29 cellular contexts compared by ENCODE assay signal in genomic region chr9:132809677-132810076, GRCh38.
"Had no signal": no experiment of that assay in that cellular context is flagged by ENCODE, and none has a peak within 500 bp of the region (broad histone marks: within the 10 kb centered on the region; RNA-seq: fewer than 3 reads in every experiment).

No MANE protein-coding gene starts in this region.

- DNase-seq: activated CD4-positive, alpha-beta T cell treated with anti-CD3 and anti-CD28 coated beads for 4 hours; activated CD4-positive, alpha-beta T cell treated with anti-CD3 and anti-CD28 coated beads, Interleukin-2, amount 50 U/mL, for 4 hours; activated naive CD8-positive, alpha-beta T cell treated with anti-CD3 and anti-CD28 coated beads, Interleukin-2, amount 50 U/mL, for 24 hours; activated T-cell treated with anti-CD3 and anti-CD28 coated beads, Interleukin-2, amount 50 U/mL, for 4 hours; central memory CD4-positive, alpha-beta T cell; endodermal cell; foreskin fibroblast; heart left ventricle; hypothalamus; immature natural killer cell; lower lobe of right lung; mesendoderm; mucosa of descending colon; stimulated activated CD4-positive, alpha-beta T cell treated with anti-CD3 and anti-CD28 coated beads, Interleukin-2, amount 100 ng/mL, for 48 hours; T-helper 9 cell had no signal

- H3K27me3 ChIP-seq: breast epithelium, heart left ventricle, right lobe of liver, vagina had no signal

- H3K4me3 ChIP-seq: breast epithelium, heart left ventricle, lower lobe of right lung, mucosa of descending colon, right lobe of liver, thoracic aorta, vagina had no signal

- H3K36me3 ChIP-seq: breast epithelium, heart left ventricle, lower lobe of right lung, right lobe of liver, thoracic aorta, vagina had no signal

- H3K4me3 Mint-ChIP-seq: activated naive CD4-positive, alpha-beta T cell treated with anti-CD3 and anti-CD28 coated beads, Interleukin-2, amount 50 U/mL, for 24 hours; activated naive CD8-positive, alpha-beta T cell treated with anti-CD3 and anti-CD28 coated beads, Interleukin-2, amount 50 U/mL, for 24 hours; activated T-cell treated with anti-CD3 and anti-CD28 coated beads, Interleukin-2, amount 50 U/mL, for 4 hours; activated T-helper 17 cell treated with anti-CD3 and anti-CD28 coated beads, Interleukin-2, amount 50 U/mL, for 72 hours; dendritic cell treated with granulocyte-macrophage colony-stimulating factor and Interleukin-4, amounts not matched to agents 40 ng/mL and 50 ng/mL, for 4 days; endodermal cell; immature natural killer cell; natural killer cell treated with Interleukin-12 subunit alpha and Interleukin-12 subunit beta and Interleukin-15 and Interleukin-18, amount 100 ng/mL, for 72 hours; stimulated activated naive CD8-positive, alpha-beta T cell treated with anti-CD3 and anti-CD28 coated beads, Interleukin-15, Interleukin-2, amounts not matched to agents 100 ng/mL and 50 ng/mL, for 24 hours; T-helper 1 cell treated with Interleukin-12 subunit alpha and Interleukin-12 subunit beta and Interleukin-4 antibody, amounts not matched to agents 30 μg/mL and 1 μg/mL, for 36 hours; type B pancreatic cell had no signal

- H3K4me1 ChIP-seq: breast epithelium, heart left ventricle, lower lobe of right lung, right lobe of liver, vagina had no signal

- H3K36me3 Mint-ChIP-seq: activated naive CD4-positive, alpha-beta T cell treated with anti-CD3 and anti-CD28 coated beads, Interleukin-2, amount 50 U/mL, for 24 hours; natural killer cell treated with Interleukin-12 subunit alpha and Interleukin-12 subunit beta and Interleukin-15 and Interleukin-18, amount 100 ng/mL, for 72 hours had no signal

- ATAC-seq: activated naive CD8-positive, alpha-beta T cell treated with anti-CD3 and anti-CD28 coated beads, Interleukin-2, amount 50 U/mL, for 24 hours; activated T-cell treated with anti-CD3 and anti-CD28 coated beads, Interleukin-2, amount 50 U/mL, for 4 hours; activated T-helper 17 cell treated with anti-CD3 and anti-CD28 coated beads, Interleukin-2, amount 50 U/mL, for 72 hours; esophagus mucosa; heart left ventricle; left lobe of liver; lower lobe of right lung; mucosa of descending colon; natural killer cell treated with Interleukin-12 subunit alpha and Interleukin-12 subunit beta and Interleukin-15 and Interleukin-18, amount 100 ng/mL, for 72 hours; right lobe of liver had no signal

- H3K9me3 ChIP-seq: breast epithelium, heart left ventricle, lower lobe of right lung, mucosa of descending colon, right lobe of liver, thoracic aorta, vagina had no signal

- H3K9me3 Mint-ChIP-seq: activated naive CD4-positive, alpha-beta T cell treated with anti-CD3 and anti-CD28 coated beads, Interleukin-2, amount 50 U/mL, for 24 hours; activated naive CD8-positive, alpha-beta T cell treated with anti-CD3 and anti-CD28 coated beads, Interleukin-2, amount 50 U/mL, for 24 hours; activated T-cell treated with anti-CD3 and anti-CD28 coated beads, Interleukin-2, amount 50 U/mL, for 4 hours; activated T-helper 17 cell treated with anti-CD3 and anti-CD28 coated beads, Interleukin-2, amount 50 U/mL, for 72 hours; dendritic cell treated with granulocyte-macrophage colony-stimulating factor and Interleukin-4, amounts not matched to agents 40 ng/mL and 50 ng/mL, for 4 days; endodermal cell; immature natural killer cell; natural killer cell treated with Interleukin-12 subunit alpha and Interleukin-12 subunit beta and Interleukin-15 and Interleukin-18, amount 100 ng/mL, for 72 hours; stimulated activated naive CD8-positive, alpha-beta T cell treated with anti-CD3 and anti-CD28 coated beads, Interleukin-15, Interleukin-2, amounts not matched to agents 100 ng/mL and 50 ng/mL, for 24 hours; T-helper 1 cell treated with Interleukin-12 subunit alpha and Interleukin-12 subunit beta and Interleukin-4 antibody, amounts not matched to agents 30 μg/mL and 1 μg/mL, for 36 hours; type B pancreatic cell had no signal

- H3K4me1 Mint-ChIP-seq: activated T-helper 17 cell treated with anti-CD3 and anti-CD28 coated beads, Interleukin-2, amount 50 U/mL, for 72 hours had no signal

- H3K27ac ChIP-seq: breast epithelium, heart left ventricle, lower lobe of right lung, right lobe of liver, thoracic aorta, vagina, VCaP had no signal

- H3K27ac Mint-ChIP-seq: activated naive CD4-positive, alpha-beta T cell treated with anti-CD3 and anti-CD28 coated beads, Interleukin-2, amount 50 U/mL, for 24 hours; activated naive CD8-positive, alpha-beta T cell treated with anti-CD3 and anti-CD28 coated beads, Interleukin-2, amount 50 U/mL, for 24 hours; activated T-helper 17 cell treated with anti-CD3 and anti-CD28 coated beads, Interleukin-2, amount 50 U/mL, for 72 hours; dendritic cell treated with granulocyte-macrophage colony-stimulating factor and Interleukin-4, amounts not matched to agents 40 ng/mL and 50 ng/mL, for 4 days; endodermal cell; natural killer cell treated with Interleukin-12 subunit alpha and Interleukin-12 subunit beta and Interleukin-15 and Interleukin-18, amount 100 ng/mL, for 72 hours; stimulated activated naive CD8-positive, alpha-beta T cell treated with anti-CD3 and anti-CD28 coated beads, Interleukin-15, Interleukin-2, amounts not matched to agents 100 ng/mL and 50 ng/mL, for 24 hours; T-helper 1 cell treated with Interleukin-12 subunit alpha and Interleukin-12 subunit beta and Interleukin-4 antibody, amounts not matched to agents 30 μg/mL and 1 μg/mL, for 36 hours; type B pancreatic cell had no signal
